11 cellular contexts compared by ENCODE assay signal in the genomic region with DNA sequence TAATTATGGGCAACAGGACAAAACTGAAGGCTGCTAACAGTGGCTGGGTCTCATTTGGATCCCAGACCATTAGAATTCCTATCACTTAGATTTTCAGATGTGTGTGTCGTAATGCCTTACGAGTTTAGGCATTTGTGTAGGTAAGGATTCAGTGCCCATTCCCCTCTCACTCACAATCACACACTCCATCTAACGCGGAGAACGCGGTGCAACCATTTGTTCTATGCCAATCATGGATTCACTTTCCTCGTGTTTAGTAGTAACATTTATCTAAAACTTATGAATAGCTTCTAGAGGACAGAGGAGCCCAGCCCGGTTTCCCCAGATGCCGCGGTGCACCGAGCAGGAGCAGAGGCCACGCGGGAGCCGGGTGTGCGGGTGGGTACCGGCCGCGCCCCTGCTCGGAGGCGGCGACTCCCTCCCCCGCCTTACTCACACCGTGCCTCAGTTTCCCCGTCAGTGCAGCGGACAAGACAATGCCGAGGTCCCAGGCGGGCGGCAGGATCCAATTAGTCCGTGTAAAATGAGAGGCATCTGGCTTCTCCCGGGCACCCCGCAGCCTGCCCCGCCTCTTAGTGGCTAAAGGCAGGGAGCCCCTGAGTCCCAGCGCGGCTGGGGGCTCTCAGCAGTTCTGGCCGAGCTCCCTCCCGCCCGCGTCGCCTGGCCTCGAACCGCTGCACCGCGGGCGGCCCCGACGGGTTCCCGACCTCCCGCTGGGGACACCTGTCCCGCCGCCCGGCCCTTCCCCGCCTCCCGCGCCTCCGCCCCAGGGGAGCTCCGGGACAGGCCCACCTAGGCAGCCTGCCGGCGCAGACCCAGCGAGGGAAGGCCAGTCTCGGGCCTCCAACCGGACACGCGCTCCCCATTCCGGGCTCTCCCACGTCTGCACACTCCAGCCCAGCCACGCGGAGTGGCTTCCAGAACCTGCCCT. TPM values are rescaled to one million over a fixed set of nuclear protein-coding genes. Genes with fewer than 3 reads are reported as not detected.
A peak's percentile ranks its signal among the peaks of the same experiment; 100 is the strongest.
DNase-seq lines count a peak whose midpoint lies in the region; ATAC-seq, FAIRE-seq and TF ChIP-seq lines count a peak whose summit lies in the region.
"Had no signal": no experiment of that assay in that cellular context is flagged by ENCODE, and none has a peak within 500 bp of the region (broad histone marks: within the 10 kb centered on the region; RNA-seq: fewer than 3 reads in every experiment).

No MANE protein-coding gene starts in this region.

- H3K4me1 ChIP-seq in skeletal muscle satellite cell (ENCODE audit: control insufficient read depth, insufficient read depth, low read length) = peaks cover 14% of the 10 kb centered on the region

- H3K36me3 ChIP-seq in skeletal muscle satellite cell (ENCODE audit: insufficient read depth, low read length) = no peaks in the 10 kb centered on the region

- TF ChIP-seq CTCF in choroid plexus epithelial cell (conservative IDR thresholded peaks at IDR 0.05; ENCODE audit: low read depth, low read length) = no peak

- H3K27me3 ChIP-seq in skeletal muscle satellite cell (ENCODE audit: control insufficient read depth, insufficient read depth, low read length) = peaks cover 11% of the 10 kb centered on the region

- H3K4me2 ChIP-seq in skeletal muscle satellite cell (ENCODE audit: low read length) = peak overlapping the region; percentile 74

- no peak overlapping the region for H3K9ac ChIP-seq in skeletal muscle satellite cell (ENCODE audit: low read depth, low read length)

- no peaks in the 10 kb centered on the region for H3K9me3 ChIP-seq in iPS-18c (ENCODE audit: control insufficient read depth, insufficient read depth, low read length)
- H3K9me3 ChIP-seq in skeletal muscle satellite cell (replicated peaks; ENCODE audit: low read length) = no peaks in the 10 kb centered on the region

- no peak for FAIRE-seq in RCC 7860 (lab: Jason Lieb, UNC)
- FAIRE-seq: TTC549 had no signal

- no peak for ATAC-seq in GM19395 (IDR thresholded peaks at IDR 0.05; ENCODE audit: unreplicated experiment)

- DNase-seq in DMS53 (lab: John Stamatoyannopoulos, UW) = peak; percentile 28
- no peak for DNase-seq in DMS53 treated with DMSO at 0.1 percent for 48 hours (lab: John Stamatoyannopoulos, UW; ENCODE audit: unreplicated experiment)
- DNase-seq in choroid plexus epithelial cell (ENCODE audit: low read depth) = no peak
- no peak for DNase-seq in RCC 7860 (ENCODE audit: low spot score)
- no peak for DNase-seq in effector CD8-positive, alpha-beta T cell (lab: John Stamatoyannopoulos, UW)
- DNase-seq: 8988T had no signal

- H3K4me3 ChIP-seq in choroid plexus epithelial cell (ENCODE audit: low read depth, low read length) (peak overlapping the region; percentile 42), iPS-18c (ENCODE audit: insufficient read depth, low read depth, low read length) (peak overlapping the region; percentile 45; the same call in 1 of the 2 replicates), skeletal muscle satellite cell (ENCODE audit: low read length) (peak overlapping the region; percentile 48)

RNA-seq across cellular contexts. Expression of a gene that starts 5.9 kb away (rescaled TPM):
- not detected in 2 replicates for total RNA-seq in skeletal muscle satellite cell (2012; rRNA removed)
- total RNA-seq: temporal lobe had no signal

RNA-seq across cellular contexts. Expression of a gene that starts 14.0 kb away (rescaled TPM):
- 22.8 and 23.2 TPM in 2 replicates for total RNA-seq in skeletal muscle satellite cell (2012; rRNA removed)
